11 cellular contexts compared by ENCODE assay signal in genomic region chr2:160666677-160667061, GRCh38.
DNase-seq lines count a peak whose midpoint lies in the region; ATAC-seq lines count a peak whose summit lies in the region.
"Had no signal": no experiment of that assay in that cellular context is flagged by ENCODE, and none has a peak within 500 bp of the region (broad histone marks: within the 10 kb centered on the region; RNA-seq: fewer than 3 reads in every experiment).

No MANE protein-coding gene starts in this region.

- H3K4me3 Mint-ChIP-seq in activated T-helper 2 cell treated with anti-CD3 and anti-CD28 coated beads, Interferon-gamma antibody, Interleukin-2, Interleukin-4, amounts not matched to agents 10 μg/mL and 5 μg/mL and 100 μg/mL, durations not matched to agents 14 hours and 24 hours and 36 hours (ENCODE audit: low read depth): no peak overlapping the region
- H3K4me3 Mint-ChIP-seq: naive B cell; stimulated activated naive B cell treated with anti-CD40 and anti-IgM and Interleukin-4, amounts not matched to agents 10 μg/mL and 1 μg/mL and 100 μg/mL, for 72 hours had no signal

- intact Hi-C loops in sciatic nerve (cut with DNase I): no loop called here
- intact Hi-C loops in activated T-helper 2 cell treated with anti-CD3 and anti-CD28 coated beads, Interferon-gamma antibody, Interleukin-2, Interleukin-4, amounts not matched to agents 10 μg/mL and 5 μg/mL and 100 μg/mL, durations not matched to agents 14 hours and 24 hours and 36 hours (cut with micrococcal nuclease): loop anchor here (5.0 to 10.0 kb wide), 2 partner anchors 174 to 342 kb away; partner anchors contain the start of gene RBMS1

- H3K36me3 Mint-ChIP-seq in activated T-helper 2 cell treated with anti-CD3 and anti-CD28 coated beads, Interferon-gamma antibody, Interleukin-2, Interleukin-4, amounts not matched to agents 10 μg/mL and 5 μg/mL and 100 μg/mL, durations not matched to agents 14 hours and 24 hours and 36 hours (ENCODE audit: low read depth): no peaks in the 10 kb centered on the region
- H3K36me3 Mint-ChIP-seq: naive B cell; stimulated activated naive B cell treated with anti-CD40 and anti-IgM and Interleukin-4, amounts not matched to agents 10 μg/mL and 1 μg/mL and 100 μg/mL, for 72 hours had no signal

- peaks cover 6% of the 10 kb centered on the region for H3K27me3 Mint-ChIP-seq in activated T-helper 2 cell treated with anti-CD3 and anti-CD28 coated beads, Interferon-gamma antibody, Interleukin-2, Interleukin-4, amounts not matched to agents 10 μg/mL and 5 μg/mL and 100 μg/mL, durations not matched to agents 14 hours and 24 hours and 36 hours (ENCODE audit: low read depth)
- H3K27me3 Mint-ChIP-seq: naive B cell; stimulated activated naive B cell treated with anti-CD40 and anti-IgM and Interleukin-4, amounts not matched to agents 10 μg/mL and 1 μg/mL and 100 μg/mL, for 72 hours had no signal

- peak overlapping the region; percentile 17 for H3K27ac ChIP-seq in epithelial cell of prostate

- DNase-seq in epithelial cell of prostate (ENCODE audit: low read depth, low spot score) (no peak), sciatic nerve (ENCODE audit: low spot score) (no peak), SKM-1 (lab: John Stamatoyannopoulos, UW; ENCODE audit: unreplicated experiment) (no peak), foreskin melanocyte (no peak)
- no peak for DNase-seq in stimulated activated CD4-positive, alpha-beta T cell treated with anti-CD3 and anti-CD28 coated beads, Interleukin-4, amount 100 ng/mL, for 24 hours
- no peak for DNase-seq in activated T-helper 2 cell treated with anti-CD3 and anti-CD28 coated beads, Interferon-gamma antibody, Interleukin-2, Interleukin-4, amounts not matched to agents 10 μg/mL and 5 μg/mL and 100 μg/mL, durations not matched to agents 14 hours and 24 hours and 36 hours (ENCODE audit: low spot score)
- DNase-seq: naive B cell; SHP77; stimulated activated naive B cell treated with anti-CD40 and anti-IgM and Interleukin-4, amounts not matched to agents 10 μg/mL and 1 μg/mL and 100 μg/mL, for 72 hours had no signal

- H3K4me1 Mint-ChIP-seq in activated T-helper 2 cell treated with anti-CD3 and anti-CD28 coated beads, Interferon-gamma antibody, Interleukin-2, Interleukin-4, amounts not matched to agents 10 μg/mL and 5 μg/mL and 100 μg/mL, durations not matched to agents 14 hours and 24 hours and 36 hours (ENCODE audit: low read depth): peaks cover 20% of the 10 kb centered on the region
- H3K4me1 Mint-ChIP-seq: naive B cell had no signal

- ATAC-seq in GM18861 (IDR thresholded peaks at IDR 0.05; ENCODE audit: unreplicated experiment) (peak; percentile 13), HG03442 (IDR thresholded peaks at IDR 0.05; ENCODE audit: unreplicated experiment) (peak; percentile 1), sciatic nerve (peak; percentile 56)

- H3K27ac Mint-ChIP-seq in activated T-helper 2 cell treated with anti-CD3 and anti-CD28 coated beads, Interferon-gamma antibody, Interleukin-2, Interleukin-4, amounts not matched to agents 10 μg/mL and 5 μg/mL and 100 μg/mL, durations not matched to agents 14 hours and 24 hours and 36 hours: no peak overlapping the region
- H3K27ac Mint-ChIP-seq: naive B cell; stimulated activated naive B cell treated with anti-CD40 and anti-IgM and Interleukin-4, amounts not matched to agents 10 μg/mL and 1 μg/mL and 100 μg/mL, for 72 hours had no signal

- no peaks in the 10 kb centered on the region for H3K9me3 Mint-ChIP-seq in activated T-helper 2 cell treated with anti-CD3 and anti-CD28 coated beads, Interferon-gamma antibody, Interleukin-2, Interleukin-4, amounts not matched to agents 10 μg/mL and 5 μg/mL and 100 μg/mL, durations not matched to agents 14 hours and 24 hours and 36 hours
- H3K9me3 Mint-ChIP-seq: naive B cell; stimulated activated naive B cell treated with anti-CD40 and anti-IgM and Interleukin-4, amounts not matched to agents 10 μg/mL and 1 μg/mL and 100 μg/mL, for 72 hours had no signal

Comparison
In these comparisons a context has a peak if more than half of its experiments do, and no peak if none do; other contexts are left out.
1. ATAC-seq: peak in every context shown above with its lines; median percentile 56 in sciatic nerve; 13 in GM18861; 1 in HG03442.